Comparison of ENCODE assay signal across 9 cellular contexts in genomic region chr11:102666331-102666957, GRCh38. TPM values are rescaled to one million over a fixed set of nuclear protein-coding genes. Genes with fewer than 3 reads are reported as not detected.
A peak's percentile ranks its signal among the peaks of the same experiment; 100 is the strongest.
DNase-seq lines count a peak whose midpoint lies in the region; TF ChIP-seq lines count a peak whose summit lies in the region.
"Had no signal": no experiment of that assay in that cellular context is flagged by ENCODE, and none has a peak within 500 bp of the region (broad histone marks: within the 10 kb centered on the region; RNA-seq: fewer than 3 reads in every experiment).

No MANE protein-coding gene starts in this region.

- no peaks in the 10 kb centered on the region for H3K36me3 Mint-ChIP-seq in nephron (ENCODE audit: low read depth)
- H3K36me3 Mint-ChIP-seq in activated T-helper 1 cell treated with anti-CD3 and anti-CD28 coated beads, Interleukin-12 subunit alpha, Interleukin-12 subunit beta, Interleukin-2, Interleukin-4 antibody, amounts not matched to agents 30 ng/mL and 10 ng/mL and 1 ng/mL, durations not matched to agents 14 hours and 24 hours and 36 hours (ENCODE audit: low read depth): no peaks in the 10 kb centered on the region
- H3K36me3 Mint-ChIP-seq: activated naive CD8-positive, alpha-beta T cell had no signal

- intact Hi-C loops in activated T-helper 1 cell treated with anti-CD3 and anti-CD28 coated beads, Interleukin-12 subunit alpha, Interleukin-12 subunit beta, Interleukin-2, Interleukin-4 antibody, amounts not matched to agents 30 ng/mL and 10 ng/mL and 1 ng/mL, durations not matched to agents 14 hours and 24 hours and 36 hours (cut with micrococcal nuclease): loop anchor here (1.0 to 5.0 kb wide), 7 partner anchors 53 to 378 kb away; no protein-coding TSS in a partner anchor

- no peaks in the 10 kb centered on the region for H3K9me3 Mint-ChIP-seq in nephron
- no peaks in the 10 kb centered on the region for H3K9me3 Mint-ChIP-seq in activated T-helper 1 cell treated with anti-CD3 and anti-CD28 coated beads, Interleukin-12 subunit alpha, Interleukin-12 subunit beta, Interleukin-2, Interleukin-4 antibody, amounts not matched to agents 30 ng/mL and 10 ng/mL and 1 ng/mL, durations not matched to agents 14 hours and 24 hours and 36 hours

- no peak overlapping the region for H3K27ac Mint-ChIP-seq in nephron
- H3K27ac Mint-ChIP-seq in activated T-helper 1 cell treated with anti-CD3 and anti-CD28 coated beads, Interleukin-12 subunit alpha, Interleukin-12 subunit beta, Interleukin-2, Interleukin-4 antibody, amounts not matched to agents 30 ng/mL and 10 ng/mL and 1 ng/mL, durations not matched to agents 14 hours and 24 hours and 36 hours: no peak overlapping the region
- H3K27ac Mint-ChIP-seq: activated naive CD8-positive, alpha-beta T cell had no signal

- H3K27me3 Mint-ChIP-seq in nephron (ENCODE audit: low read depth): peaks cover 3% of the 10 kb centered on the region
- H3K27me3 Mint-ChIP-seq in activated T-helper 1 cell treated with anti-CD3 and anti-CD28 coated beads, Interleukin-12 subunit alpha, Interleukin-12 subunit beta, Interleukin-2, Interleukin-4 antibody, amounts not matched to agents 30 ng/mL and 10 ng/mL and 1 ng/mL, durations not matched to agents 14 hours and 24 hours and 36 hours (ENCODE audit: insufficient read depth): peaks cover 7% of the 10 kb centered on the region

- H3K4me3 Mint-ChIP-seq in nephron: no peak overlapping the region
- no peak overlapping the region for H3K4me3 Mint-ChIP-seq in activated T-helper 1 cell treated with anti-CD3 and anti-CD28 coated beads, Interleukin-12 subunit alpha, Interleukin-12 subunit beta, Interleukin-2, Interleukin-4 antibody, amounts not matched to agents 30 ng/mL and 10 ng/mL and 1 ng/mL, durations not matched to agents 14 hours and 24 hours and 36 hours
- H3K4me3 Mint-ChIP-seq: activated naive CD8-positive, alpha-beta T cell had no signal

- TF ChIP-seq CTCF in nephron (IDR thresholded peaks at IDR 0.05; ENCODE audit: unreplicated experiment in 3 of 3): peak; percentile 62 to 76 (median 66)

- DNase-seq in NCI-H1092 treated with DMSO at 0.1 percent for 48 hours (lab: John Stamatoyannopoulos, UW) (peak; percentile 25), NCI-H1092 (lab: John Stamatoyannopoulos, UW) (no peak), GM19238 (ENCODE audit: insufficient read length, low spot score) (peak; percentile 17), HPDE6-E6E7 (ENCODE audit: extremely low spot score) (peak; percentile 46), RPMI8226 (peak; percentile 46), epidermal melanocyte (ENCODE audit: insufficient read length, low spot score) (peak; percentile 53)
- DNase-seq in activated T-helper 1 cell treated with anti-CD3 and anti-CD28 coated beads, Interleukin-12 subunit alpha, Interleukin-12 subunit beta, Interleukin-2, Interleukin-4 antibody, amounts not matched to agents 30 ng/mL and 10 ng/mL and 1 ng/mL, durations not matched to agents 14 hours and 24 hours and 36 hours (ENCODE audit: low spot score): no peak

- H3K4me1 Mint-ChIP-seq in nephron: no peaks in the 10 kb centered on the region
- H3K4me1 Mint-ChIP-seq in activated T-helper 1 cell treated with anti-CD3 and anti-CD28 coated beads, Interleukin-12 subunit alpha, Interleukin-12 subunit beta, Interleukin-2, Interleukin-4 antibody, amounts not matched to agents 30 ng/mL and 10 ng/mL and 1 ng/mL, durations not matched to agents 14 hours and 24 hours and 36 hours (ENCODE audit: low read depth): no peaks in the 10 kb centered on the region

RNA-seq across cellular contexts. Expression of gene MMP27, which starts 39.1 kb away (rescaled TPM):
- not detected in 2 replicates for total RNA-seq in activated T-helper 1 cell treated with anti-CD3 and anti-CD28 coated beads, Interleukin-12 subunit alpha, Interleukin-12 subunit beta, Interleukin-2, Interleukin-4 antibody, amounts not matched to agents 30 ng/mL and 10 ng/mL and 1 ng/mL, durations not matched to agents 14 hours and 24 hours and 36 hours

RNA-seq across cellular contexts. Expression of gene MMP20, which starts 41.3 kb away (rescaled TPM):
- total RNA-seq in activated T-helper 1 cell treated with anti-CD3 and anti-CD28 coated beads, Interleukin-12 subunit alpha, Interleukin-12 subunit beta, Interleukin-2, Interleukin-4 antibody, amounts not matched to agents 30 ng/mL and 10 ng/mL and 1 ng/mL, durations not matched to agents 14 hours and 24 hours and 36 hours: not detected in 2 replicates

RNA-seq across cellular contexts. Expression of gene MMP8, which starts 58.3 kb away (rescaled TPM):
- total RNA-seq in activated T-helper 1 cell treated with anti-CD3 and anti-CD28 coated beads, Interleukin-12 subunit alpha, Interleukin-12 subunit beta, Interleukin-2, Interleukin-4 antibody, amounts not matched to agents 30 ng/mL and 10 ng/mL and 1 ng/mL, durations not matched to agents 14 hours and 24 hours and 36 hours: not detected in 2 replicates

Comparison
In these comparisons a context has a peak if more than half of its experiments do, and no peak if none do; other contexts are left out.
1. DNase-seq: peak in NCI-H1092 treated with DMSO at 0.1 percent for 48 hours (single experiment), GM19238 (single experiment), HPDE6-E6E7 (single experiment), RPMI8226 (single experiment) and epidermal melanocyte (single experiment); none in NCI-H1092 (single experiment) and activated T-helper 1 cell treated with anti-CD3 and anti-CD28 coated beads, Interleukin-12 subunit alpha, Interleukin-12 subunit beta, Interleukin-2, Interleukin-4 antibody, amounts not matched to agents 30 ng/mL and 10 ng/mL and 1 ng/mL, durations not matched to agents 14 hours and 24 hours and 36 hours (single experiment).